In genomic region chr7:112898432-112899290, GRCh38 we compare ENCODE assay signal across 1 cellular context.
TF ChIP-seq lines count a peak whose summit lies in the region.

No MANE protein-coding gene starts in this region.

TF ChIP-seq in HepG2, 621 proteins besides CTCF, POLR2A, EP300 and RAD21 (continued from another document and continues in another):
- TF ChIP-seq ZHX2 (IDR thresholded peaks at IDR 0.05; ENCODE audit: low read depth) (no peak), ZHX2 (CRISPR knock-in tag; IDR thresholded peaks at IDR 0.05; ENCODE audit: borderline replicate concordance) (no peak), ZNF570 (CRISPR knock-in tag; IDR thresholded peaks at IDR 0.05; ENCODE audit: borderline replicate concordance) (no peak), ZNF564 (CRISPR knock-in tag; IDR thresholded peaks at IDR 0.05) (no peak), KDM6A (CRISPR knock-in tag; IDR thresholded peaks at IDR 0.05; ENCODE audit: low read depth) (peak; percentile 49; the same call in 1 of the 2 replicates), ZNF83 (CRISPR knock-in tag; IDR thresholded peaks at IDR 0.05; ENCODE audit: borderline replicate concordance) (no peak), ATF2 (CRISPR knock-in tag; IDR thresholded peaks at IDR 0.05) (peak; percentile 47; the same call in 1 of the 2 replicates), ZBTB4 (CRISPR knock-in tag; IDR thresholded peaks at IDR 0.05; ENCODE audit: borderline replicate concordance) (no peak), AHDC1 (CRISPR knock-in tag; IDR thresholded peaks at IDR 0.05; ENCODE audit: borderline replicate concordance) (peak; percentile 89; the same call in 1 of the 2 replicates), ZSCAN31 (CRISPR knock-in tag; IDR thresholded peaks at IDR 0.05; ENCODE audit: low read depth) (peak; percentile 45), ZZZ3 (CRISPR knock-in tag; IDR thresholded peaks at IDR 0.05; ENCODE audit: borderline replicate concordance) (no peak), NRL (CRISPR knock-in tag; IDR thresholded peaks at IDR 0.05; ENCODE audit: borderline replicate concordance) (no peak), GATAD1 (CRISPR knock-in tag; IDR thresholded peaks at IDR 0.05) (no peak; the same call in 1 of the 2 replicates), GZF1 (CRISPR knock-in tag; IDR thresholded peaks at IDR 0.05) (no peak), MNT (IDR thresholded peaks at IDR 0.05) (peak; percentile 16; the same call in 1 of the 2 replicates), CBFB (CRISPR knock-in tag; IDR thresholded peaks at IDR 0.05) (no peak), ZNF441 (CRISPR knock-in tag; IDR thresholded peaks at IDR 0.05; ENCODE audit: borderline replicate concordance) (no peak), ZNF136 (CRISPR knock-in tag; IDR thresholded peaks at IDR 0.05; ENCODE audit: low read depth) (no peak), PBX2 (CRISPR knock-in tag; IDR thresholded peaks at IDR 0.05) (no peak), ZNF414 (CRISPR knock-in tag; IDR thresholded peaks at IDR 0.05) (peak; percentile 81; the same call in 1 of the 2 replicates), POGZ (CRISPR knock-in tag; IDR thresholded peaks at IDR 0.05) (peak; percentile 72), HNRNPH1 (optimal IDR thresholded peaks at IDR 0.05; ENCODE audit: low read depth, low read length) (no peak), ZNF816 (CRISPR knock-in tag; IDR thresholded peaks at IDR 0.05; ENCODE audit: borderline replicate concordance) (no peak), ZNF574 (CRISPR knock-in tag; IDR thresholded peaks at IDR 0.05) (peak; percentile 29; the same call in 1 of the 2 replicates), HES4 (CRISPR knock-in tag; IDR thresholded peaks at IDR 0.05; ENCODE audit: borderline replicate concordance) (no peak), ZNF781 (CRISPR knock-in tag; IDR thresholded peaks at IDR 0.05; ENCODE audit: borderline replicate concordance, not compliant biosample characterization) (no peak), PHF21A (CRISPR knock-in tag; IDR thresholded peaks at IDR 0.05) (peak; percentile 68; the same call in 1 of the 2 replicates), ZNF768 (CRISPR knock-in tag; IDR thresholded peaks at IDR 0.05) (no peak), TCF12 (IDR thresholded peaks at IDR 0.05) (no peak), TCF12 (CRISPR knock-in tag; IDR thresholded peaks at IDR 0.05) (no peak)
